Comparison of ENCODE assay signal across 8 cellular contexts in the genomic region with DNA sequence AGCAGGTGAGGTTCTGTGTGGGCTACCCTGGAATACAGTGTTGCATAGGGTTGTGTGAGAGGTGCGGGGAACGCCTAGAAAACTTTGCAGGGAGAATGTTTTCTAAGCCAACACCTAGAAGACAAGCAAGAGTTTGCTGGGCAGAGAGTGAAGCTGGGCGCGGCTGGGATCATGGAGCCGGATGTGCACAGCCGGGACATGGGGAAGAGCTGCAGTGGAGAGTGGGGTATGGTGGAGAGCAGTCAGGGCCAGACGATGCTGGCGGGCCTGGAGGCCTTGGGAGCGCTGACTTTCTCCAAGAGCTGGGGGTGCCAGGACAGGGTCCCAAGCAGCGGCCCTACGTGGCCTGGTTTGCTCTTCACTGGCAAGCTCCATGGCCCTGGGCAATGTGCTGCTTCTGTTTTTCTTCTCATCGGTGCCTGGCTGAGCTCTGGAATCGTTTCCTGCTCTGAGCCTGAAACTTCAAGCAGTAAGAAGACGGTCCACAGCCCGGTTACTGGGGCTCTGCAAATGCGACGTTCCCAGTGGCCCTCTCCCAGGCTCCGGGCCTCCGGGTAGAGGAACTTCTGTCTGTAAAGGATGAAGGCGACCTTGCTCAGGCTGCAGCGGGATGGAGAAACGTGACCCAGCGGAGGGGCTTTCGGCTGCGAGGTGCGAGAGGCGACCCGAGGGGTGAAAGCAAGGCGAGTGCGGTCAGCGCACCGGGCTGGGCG. TPM values are rescaled to one million over a fixed set of nuclear protein-coding genes. Genes with fewer than 3 reads are reported as not detected.
DNase-seq lines count a peak whose midpoint lies in the region; ATAC-seq and TF ChIP-seq lines count a peak whose summit lies in the region.

No MANE protein-coding gene starts in this region.

- H4K20me1 ChIP-seq in neural progenitor cell (ENCODE audit: low read depth) = peaks cover 3% of the 10 kb centered on the region

- H3K9ac ChIP-seq in neural progenitor cell = no peak overlapping the region

- H3K4me3 Mint-ChIP-seq in neural progenitor cell = peak overlapping the region; percentile 82

- H3F3A ChIP-seq in neural progenitor cell (ENCODE audit: low read depth) = peaks cover 10% of the 10 kb centered on the region

- peaks cover 32% of the 10 kb centered on the region for H3K4me1 Mint-ChIP-seq in neural progenitor cell

- no peak overlapping the region for H3K27ac ChIP-seq in neural progenitor cell

- H3K27me3 Mint-ChIP-seq in neural progenitor cell (ENCODE audit: insufficient read depth, low read depth) = peaks cover 26% of the 10 kb centered on the region

- H3K4me2 ChIP-seq in neural progenitor cell = peak overlapping the region; percentile 81

- H2AFZ ChIP-seq in neural progenitor cell (replicated peaks) = peak overlapping the region; percentile 97

- H3K36me3 Mint-ChIP-seq in neural progenitor cell = no peaks in the 10 kb centered on the region

- H3K79me2 ChIP-seq in neural progenitor cell (ENCODE audit: low read depth) = no peaks in the 10 kb centered on the region

- peak overlapping the region; percentile 77 for H3K27ac Mint-ChIP-seq in neural progenitor cell

- peak in 11 of 14 donors; percentile 57 to 91 (median 75) for DNase-seq in C1 segment of cervical spinal cord (lab: John Stamatoyannopoulos, UW)
- DNase-seq in GM19240 (ENCODE audit: insufficient read length, low spot score) = peak; percentile 16
- DNase-seq in activated T-cell treated with anti-CD3 and anti-CD28 coated beads for 4 hours = peak; percentile 9
- peak; percentile 48 for DNase-seq in foreskin melanocyte
- no peak for DNase-seq in neural progenitor cell (ENCODE audit: low spot score)
- no peak for DNase-seq in A172 (ENCODE audit: low spot score)

- peak overlapping the region; percentile 47 for H3K4me3 ChIP-seq in neural progenitor cell

- peaks cover 93% of the 10 kb centered on the region for H3K27me3 ChIP-seq in neural progenitor cell

- H3K4me1 ChIP-seq in neural progenitor cell = peaks cover 9% of the 10 kb centered on the region

- peak; percentile 30 for ATAC-seq in HG03460 (IDR thresholded peaks at IDR 0.05; ENCODE audit: unreplicated experiment)
- no peak for ATAC-seq in HG03442 (IDR thresholded peaks at IDR 0.05; ENCODE audit: unreplicated experiment)

- peaks cover 9% of the 10 kb centered on the region for H3K9me3 Mint-ChIP-seq in neural progenitor cell

- H3K9me3 ChIP-seq in neural progenitor cell (ENCODE audit: low read depth) = no peaks in the 10 kb centered on the region

- TF ChIP-seq CTCF in neural progenitor cell (IDR thresholded peaks at IDR 0.05) = no peak

- H3K36me3 ChIP-seq in neural progenitor cell = no peaks in the 10 kb centered on the region

RNA-seq across cellular contexts. Expression of a gene that starts 51.9 kb away (rescaled TPM):
- 0.12 and 0.43 TPM in 2 replicates for total RNA-seq in neural progenitor cell (ENCODE audit: low replicate concordance)
- total RNA-seq in A172 (2014; rRNA removed; shearing (Covaris generic)) = 0.22 and 0.76 TPM in 2 replicates

Comparison
In these comparisons a context has a peak if more than half of its experiments do, and no peak if none do; other contexts are left out.
1. DNase-seq: peak in C1 segment of cervical spinal cord (11 of 14), GM19240 (single experiment), activated T-cell treated with anti-CD3 and anti-CD28 coated beads for 4 hours (single experiment) and foreskin melanocyte (single experiment); none in neural progenitor cell (single experiment) and A172 (single experiment).